In genomic region chr4:25913056-25913850, GRCh38 we compare ENCODE assay signal across 8 cellular contexts. TPM values are rescaled to one million over a fixed set of nuclear protein-coding genes. Genes with fewer than 3 reads are reported as not detected.
A peak's percentile ranks its signal among the peaks of the same experiment; 100 is the strongest.
DNase-seq lines count a peak whose midpoint lies in the region; ATAC-seq, FAIRE-seq and TF ChIP-seq lines count a peak whose summit lies in the region.

No MANE protein-coding gene starts in this region.

- no peaks in the 10 kb centered on the region for H3K36me3 ChIP-seq in pancreas

- H3K9me3 Mint-ChIP-seq in activated T-helper 17 cell treated with anti-CD3 and anti-CD28 coated beads, Interleukin-2, amount 50 U/mL, for 72 hours = peaks cover 6% of the 10 kb centered on the region

- H3K27ac Mint-ChIP-seq in activated T-helper 17 cell treated with anti-CD3 and anti-CD28 coated beads, Interleukin-2, amount 50 U/mL, for 72 hours = peak overlapping the region; percentile 94

- DNase-seq in LNCaP clone FGC (ENCODE audit: low read depth) (no peak), glomerular visceral epithelial cell (ENCODE audit: extremely low spot score) (peak; percentile 7), pancreas (peak; percentile 14 to 65 (median 42)), Ammon's horn (ENCODE audit: low spot score) (no peak), GF-D8 (lab: John Stamatoyannopoulos, UW) (no peak)

- 14 to 16% methylated on average over 26 of the region's 26 CpGs for WGBS in pancreas, 2 donors

- ATAC-seq in GM21723 (IDR thresholded peaks at IDR 0.05; ENCODE audit: unreplicated experiment) (peak; percentile 39), pancreas (peak; percentile 3 to 16 (median 6))
- peak; percentile 7 for ATAC-seq in activated T-helper 17 cell treated with anti-CD3 and anti-CD28 coated beads, Interleukin-2, amount 50 U/mL, for 72 hours (replicated peaks)

- FAIRE-seq in pancreas (lab: Jason Lieb, UNC) = no peak

- peak overlapping the region; percentile 92 for H3K4me3 Mint-ChIP-seq in activated T-helper 17 cell treated with anti-CD3 and anti-CD28 coated beads, Interleukin-2, amount 50 U/mL, for 72 hours

- H3K4me1 Mint-ChIP-seq in activated T-helper 17 cell treated with anti-CD3 and anti-CD28 coated beads, Interleukin-2, amount 50 U/mL, for 72 hours = peaks cover 15% of the 10 kb centered on the region

- peak overlapping the region; percentile 12 to 91 (median 54) for H3K27ac ChIP-seq in pancreas

- no peaks in the 10 kb centered on the region for H3K27me3 Mint-ChIP-seq in activated T-helper 17 cell treated with anti-CD3 and anti-CD28 coated beads, Interleukin-2, amount 50 U/mL, for 72 hours

- H3K9me3 ChIP-seq in pancreas = no peaks in the 10 kb centered on the region

- TF ChIP-seq CTCF in LNCaP clone FGC (IDR thresholded peaks at IDR 0.05; ENCODE audit: control insufficient read depth, extremely low read depth, insufficient read depth) = no peak
- TF ChIP-seq CTCF in pancreas (IDR thresholded peaks at IDR 0.05) = no peak

- H3K4me3 ChIP-seq in GM08714 (ENCODE audit: low read length) (peak overlapping the region; percentile 71; the same call in 1 of the 2 replicates), LNCaP clone FGC (ENCODE audit: low read depth, low read length) (peak overlapping the region; percentile 85), pancreas (peak overlapping the region; percentile 50 to 77 (median 59))

- H3K36me3 Mint-ChIP-seq in activated T-helper 17 cell treated with anti-CD3 and anti-CD28 coated beads, Interleukin-2, amount 50 U/mL, for 72 hours (ENCODE audit: low read depth) = no peaks in the 10 kb centered on the region

- intact Hi-C loops in pancreas (cut with DNase I) = no loop called here

- no peaks in the 10 kb centered on the region for H3K27me3 ChIP-seq in pancreas

- H3K4me1 ChIP-seq in pancreas = peaks cover 0 to 10% (median 0%) of the 10 kb centered on the region in 3 donors

RNA-seq across cellular contexts. Expression of gene SMIM20, which starts 0.8 kb away (rescaled TPM):
- total RNA-seq in activated T-helper 17 cell treated with anti-CD3 and anti-CD28 coated beads, Interleukin-2, amount 50 U/mL, for 72 hours = 10 to 100 TPM; 21.8 to 33.7 TPM
- total RNA-seq in pancreas = 10 to 100 TPM; 11.7 to 20.7 (median 17.8) TPM
- polyA plus RNA-seq in pancreas = 10 to 100 TPM; 25.0 to 37.4 TPM

RNA-seq across cellular contexts. Expression of gene SEL1L3, which starts 50.5 kb away (rescaled TPM):
- total RNA-seq in activated T-helper 17 cell treated with anti-CD3 and anti-CD28 coated beads, Interleukin-2, amount 50 U/mL, for 72 hours = 10 to 100 TPM; 39.7 to 70.3 TPM
- 10 to 100 TPM; 31.4 to 76.7 (median 41.0) TPM for total RNA-seq in pancreas
- 10 to 100 TPM; 18.4 to 43.2 TPM for polyA plus RNA-seq in pancreas

Comparison
In these comparisons a context has a peak if more than half of its experiments do, and no peak if none do; other contexts are left out.
1. DNase-seq: peak in glomerular visceral epithelial cell (single experiment) and pancreas (6 of 6); none in LNCaP clone FGC (single experiment), Ammon's horn (single experiment) and GF-D8 (single experiment).
2. Peak in every context shown above with its lines, with median percentiles within 50 percentile points of each other: H3K4me3 ChIP-seq and ATAC-seq.